ENCODE assay signal across 27 cellular contexts in the genomic region with DNA sequence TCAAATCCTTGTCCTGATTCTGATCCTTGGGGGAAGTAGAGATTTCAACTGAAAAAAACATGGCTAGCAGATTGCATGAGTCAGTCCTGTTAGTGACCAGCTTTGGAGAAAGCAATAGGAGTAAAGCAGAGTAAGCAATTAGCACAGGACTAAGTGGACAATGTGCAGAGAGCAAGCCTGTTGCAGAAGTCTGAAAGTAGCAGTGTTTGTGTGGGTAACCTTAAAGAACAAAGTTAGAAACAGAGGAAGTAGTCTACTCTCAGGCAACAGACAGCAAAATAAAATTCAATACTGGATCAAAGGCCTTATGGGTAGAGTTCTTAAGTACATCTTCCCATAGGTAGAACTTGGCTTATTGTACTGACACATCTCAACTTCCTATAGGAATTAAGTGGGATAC.
"Had no signal": no experiment of that assay in that cellular context is flagged by ENCODE, and none has a peak within 500 bp of the region (broad histone marks: within the 10 kb centered on the region; RNA-seq: fewer than 3 reads in every experiment).

No MANE protein-coding gene starts in this region.

- H3K36me3 ChIP-seq: ascending aorta, WERI-Rb-1 had no signal

- H3K4me1 Mint-ChIP-seq: activated CD4-positive, alpha-beta T cell treated with anti-CD3 and anti-CD28 coated beads for 36 hours; activated naive CD4-positive, alpha-beta T cell treated with anti-CD3 and anti-CD28 coated beads, Interleukin-2, amount 50 U/mL, for 24 hours; T-cell had no signal

- H3K4me2 ChIP-seq: PC-9 had no signal

- H3K27ac ChIP-seq: ascending aorta, body of pancreas, PC-9, SK-N-MC, WERI-Rb-1 had no signal

- H3K4me3 ChIP-seq: ascending aorta, body of pancreas, PC-9, SK-N-MC had no signal

- H3K4me3 Mint-ChIP-seq: activated CD4-positive, alpha-beta T cell treated with anti-CD3 and anti-CD28 coated beads for 36 hours; activated CD8-positive, alpha-beta T cell treated with anti-CD3 and anti-CD28 coated beads, Interleukin-2, amount 10 ng/mL, durations not matched to agents 7 days and 5 days; activated naive CD4-positive, alpha-beta T cell treated with anti-CD3 and anti-CD28 coated beads, Interleukin-2, amount 50 U/mL, for 24 hours; activated T-cell treated with anti-CD3 and anti-CD28 coated beads, Interleukin-2, amount 50 U/mL, for 24 hours; activated T-helper 1 cell treated with anti-CD3 and anti-CD28 coated beads, Interleukin-12 subunit alpha, Interleukin-12 subunit beta, Interleukin-2, Interleukin-4 antibody, amounts not matched to agents 30 ng/mL and 10 ng/mL and 1 ng/mL, durations not matched to agents 14 hours and 24 hours and 36 hours; T-cell had no signal

- H3K27ac Mint-ChIP-seq: activated CD4-positive, alpha-beta T cell treated with anti-CD3 and anti-CD28 coated beads for 36 hours; activated CD8-positive, alpha-beta T cell treated with anti-CD3 and anti-CD28 coated beads, Interleukin-2, amount 10 ng/mL, durations not matched to agents 7 days and 5 days; activated naive CD4-positive, alpha-beta T cell treated with anti-CD3 and anti-CD28 coated beads, Interleukin-2, amount 50 U/mL, for 24 hours; activated T-cell treated with anti-CD3 and anti-CD28 coated beads, Interleukin-2, amount 50 U/mL, for 24 hours; activated T-helper 1 cell treated with anti-CD3 and anti-CD28 coated beads, Interleukin-12 subunit alpha, Interleukin-12 subunit beta, Interleukin-2, Interleukin-4 antibody, amounts not matched to agents 30 ng/mL and 10 ng/mL and 1 ng/mL, durations not matched to agents 14 hours and 24 hours and 36 hours; T-cell had no signal

- DNase-seq: activated CD4-positive, alpha-beta T cell treated with anti-CD3 and anti-CD28 coated beads for 36 hours; activated CD4-positive, alpha-beta T cell treated with anti-CD3 and anti-CD28 coated beads, Interleukin-2, amount 50 U/mL, for 4 hours; activated CD8-positive, alpha-beta memory T cell treated with anti-CD3 and anti-CD28 coated beads, Interleukin-2, amount 50 U/mL, for 48 hours; activated CD8-positive, alpha-beta T cell treated with anti-CD3 and anti-CD28 coated beads, Interleukin-2, amount 10 ng/mL, durations not matched to agents 7 days and 5 days; activated effector memory CD4-positive, alpha-beta T cell treated with Interleukin-2 at 50 U/mL for 16 hours; activated naive CD4-positive, alpha-beta T cell; activated T-cell treated with anti-CD3 and anti-CD28 coated beads, Interleukin-2, amount 50 U/mL, for 24 hours; body of pancreas; central memory CD4-positive, alpha-beta T cell; Kasumi-1; KBM-7; NCI-H1048; NCI-H146; NCI-H187 treated with DMSO at 0.1 percent for 48 hours; NCI-H2107; NCI-H2171 treated with DMSO at 0.1 percent for 48 hours; NCI-H226; NCI-H526 treated with DMSO at 0.1 percent for 48 hours; PC-9; T-cell; T-helper 2 cell; T1000; WERI-Rb-1 had no signal

- H2AFZ ChIP-seq: PC-9 had no signal

- H3K4me1 ChIP-seq: ascending aorta, body of pancreas had no signal

- H3K36me3 Mint-ChIP-seq: activated naive CD4-positive, alpha-beta T cell treated with anti-CD3 and anti-CD28 coated beads, Interleukin-2, amount 50 U/mL, for 24 hours; T-cell had no signal

- H3K9me3 ChIP-seq: ascending aorta, body of pancreas had no signal

- H3K27me3 ChIP-seq: ascending aorta, body of pancreas had no signal

- H3K27me3 Mint-ChIP-seq: activated CD4-positive, alpha-beta T cell treated with anti-CD3 and anti-CD28 coated beads for 36 hours; activated naive CD4-positive, alpha-beta T cell treated with anti-CD3 and anti-CD28 coated beads, Interleukin-2, amount 50 U/mL, for 24 hours; activated T-cell treated with anti-CD3 and anti-CD28 coated beads, Interleukin-2, amount 50 U/mL, for 24 hours; T-cell had no signal

- H3K9me3 Mint-ChIP-seq: activated naive CD4-positive, alpha-beta T cell treated with anti-CD3 and anti-CD28 coated beads, Interleukin-2, amount 50 U/mL, for 24 hours; activated T-helper 1 cell treated with anti-CD3 and anti-CD28 coated beads, Interleukin-12 subunit alpha, Interleukin-12 subunit beta, Interleukin-2, Interleukin-4 antibody, amounts not matched to agents 30 ng/mL and 10 ng/mL and 1 ng/mL, durations not matched to agents 14 hours and 24 hours and 36 hours had no signal
